ENCODE assay signal across 30 cellular contexts in genomic region chr9:3268260-3268659, GRCh38.
"Had no signal": no experiment of that assay in that cellular context is flagged by ENCODE, and none has a peak within 500 bp of the region (broad histone marks: within the 10 kb centered on the region; RNA-seq: fewer than 3 reads in every experiment).

No MANE protein-coding gene starts in this region.

- H3K27ac ChIP-seq: brain microvascular endothelial cell, epithelial cell of prostate, gastrocnemius medialis, heart left ventricle, WERI-Rb-1 had no signal

- DNase-seq: activated B cell treated with CpG ODN at 0.5 μM for 24 hours; activated CD4-positive, alpha-beta T cell treated with anti-CD3 and anti-CD28 coated beads for 48 hours; activated CD4-positive, alpha-beta T cell treated with anti-CD3 and anti-CD28 coated beads, Interleukin-2, amount 50 U/mL, for 1 hour; activated CD4-positive, alpha-beta T cell treated with anti-CD3 and anti-CD28 coated beads, Interleukin-2, amount 50 U/mL, for 48 hours; activated CD8-positive, alpha-beta memory T cell treated with anti-CD3 and anti-CD28 coated beads for 24 hours; activated CD8-positive, alpha-beta T cell treated with anti-CD3 and anti-CD28 coated beads for 36 hours; activated effector memory CD4-positive, alpha-beta T cell treated with Interleukin-2 at 50 U/mL for 16 hours; activated gamma-delta T cell treated with Interleukin-2 at 50 U/mL for 16 hours; activated naive CD4-positive, alpha-beta T cell treated with anti-CD3 and anti-CD28 coated beads, Interleukin-2, amount 50 U/mL, for 16 hours; activated naive CD4-positive, alpha-beta T cell treated with Interleukin-2 at 50 U/mL for 16 hours; activated T-cell treated with anti-CD3 and anti-CD28 coated beads, Interleukin-2, amount 50 U/mL, for 4 hours; amniotic stem cell; anterior cingulate cortex; brain microvascular endothelial cell; caudate nucleus; cortex of kidney; dermis blood vessel endothelial cell; effector CD4-positive, alpha-beta T cell; effector memory CD8-positive, alpha-beta T cell; foreskin fibroblast; gastrocnemius medialis; glutamatergic neuron; heart left ventricle; T-helper 1 cell; T-helper 17 cell; T1000; WERI-Rb-1 had no signal

- H3K4me1 ChIP-seq: gastrocnemius medialis, heart left ventricle had no signal

- H3K36me3 ChIP-seq: brain microvascular endothelial cell, WERI-Rb-1 had no signal

- ATAC-seq: activated CD4-positive, CD25-positive, alpha-beta regulatory T cell treated with anti-CD3 and anti-CD28 coated beads, Interleukin-2, amount 50 U/mL, for 24 hours; activated CD8-positive, alpha-beta T cell treated with anti-CD3 and anti-CD28 coated beads for 36 hours; activated T-cell treated with anti-CD3 and anti-CD28 coated beads, Interleukin-2, amount 50 U/mL, for 4 hours; activated T-helper 17 cell treated with anti-CD3 and anti-CD28 coated beads, Interleukin-2, amount 50 U/mL, for 72 hours; effector memory CD8-positive, alpha-beta T cell; gastrocnemius medialis; heart left ventricle; T-helper 17 cell had no signal

- H3K4me3 ChIP-seq: gastrocnemius medialis, heart left ventricle had no signal

- H3K27me3 ChIP-seq: brain microvascular endothelial cell, gastrocnemius medialis, heart left ventricle had no signal

- H3K9me3 ChIP-seq: gastrocnemius medialis, heart left ventricle had no signal
